In the genomic region with DNA sequence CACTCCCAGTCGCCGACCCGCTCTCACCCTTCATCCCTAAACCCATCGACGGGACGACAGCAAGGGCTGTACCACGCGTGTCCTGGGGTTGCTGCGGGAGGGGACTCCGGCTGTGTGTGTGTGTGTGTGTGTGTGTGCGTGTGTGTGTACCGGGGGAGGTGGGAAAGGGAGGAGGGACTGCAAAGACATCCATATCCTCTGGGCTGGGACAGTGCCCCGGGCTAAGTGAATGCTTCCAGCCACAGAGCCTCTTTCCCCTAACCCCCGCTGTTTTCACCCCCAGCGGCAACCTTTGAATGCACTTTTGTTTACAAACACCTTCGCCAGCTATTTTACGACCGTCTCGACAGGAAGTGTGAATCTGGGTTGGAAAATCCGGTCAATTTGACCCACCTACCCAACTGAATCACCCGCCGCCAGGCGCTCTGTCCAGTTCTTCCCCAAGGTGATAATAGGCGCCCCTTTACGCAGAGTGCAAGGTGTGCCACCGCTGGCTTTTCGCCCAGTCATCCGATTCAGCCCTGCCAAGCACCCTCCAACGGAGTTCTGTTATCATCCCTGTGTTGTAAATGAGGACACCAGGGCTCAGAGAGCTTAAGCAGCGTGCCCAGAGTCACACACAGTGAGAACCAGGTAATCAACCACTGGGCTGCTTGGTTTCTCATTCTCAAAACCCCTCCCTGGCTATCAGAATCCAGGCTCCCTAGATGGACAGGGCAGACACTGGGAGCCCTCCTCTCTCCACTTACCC, we compare ENCODE assay signal across 1 cellular context.
A peak's percentile ranks its signal among the peaks of the same experiment; 100 is the strongest.
TF ChIP-seq lines count a peak whose summit lies in the region.

No MANE protein-coding gene starts in this region.

TF ChIP-seq in SK-N-SH treated with all-trans-retinoic acid at 6 μM for 48 hours, 23 proteins besides CTCF, POLR2A, EP300 and RAD21 (continued from another document):
- TF ChIP-seq, protein P1, sequence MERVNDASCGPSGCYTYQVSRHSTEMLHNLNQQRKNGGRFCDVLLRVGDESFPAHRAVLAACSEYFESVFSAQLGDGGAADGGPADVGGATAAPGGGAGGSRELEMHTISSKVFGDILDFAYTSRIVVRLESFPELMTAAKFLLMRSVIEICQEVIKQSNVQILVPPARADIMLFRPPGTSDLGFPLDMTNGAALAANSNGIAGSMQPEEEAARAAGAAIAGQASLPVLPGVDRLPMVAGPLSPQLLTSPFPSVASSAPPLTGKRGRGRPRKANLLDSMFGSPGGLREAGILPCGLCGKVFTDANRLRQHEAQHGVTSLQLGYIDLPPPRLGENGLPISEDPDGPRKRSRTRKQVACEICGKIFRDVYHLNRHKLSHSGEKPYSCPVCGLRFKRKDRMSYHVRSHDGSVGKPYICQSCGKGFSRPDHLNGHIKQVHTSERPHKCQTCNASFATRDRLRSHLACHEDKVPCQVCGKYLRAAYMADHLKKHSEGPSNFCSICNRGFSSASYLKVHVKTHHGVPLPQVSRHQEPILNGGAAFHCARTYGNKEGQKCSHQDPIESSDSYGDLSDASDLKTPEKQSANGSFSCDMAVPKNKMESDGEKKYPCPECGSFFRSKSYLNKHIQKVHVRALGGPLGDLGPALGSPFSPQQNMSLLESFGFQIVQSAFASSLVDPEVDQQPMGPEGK (CRISPR knock-in tag; IDR thresholded peaks at IDR 0.05; ENCODE audit: borderline replicate concordance) = peak; percentile 14; the same call in 1 of the 2 replicates
- 0 out of 2 replicates have a peak, but pooled peaks have one; percentile 46 for TF ChIP-seq ZNF70 (CRISPR knock-in tag; IDR thresholded peaks at IDR 0.05)
- no peak for TF ChIP-seq BACH2 (CRISPR knock-in tag; IDR thresholded peaks at IDR 0.05; ENCODE audit: borderline replicate concordance)
- no peak for TF ChIP-seq ESRRG (CRISPR knock-in tag; IDR thresholded peaks at IDR 0.05)
TF ChIP-seq in SK-N-SH treated with all-trans-retinoic acid at 6 μM for 48 hours: peak in this region for 4.
